ENCODE assay signal across 29 cellular contexts in genomic region chr11:131284041-131284440, GRCh38.
"Had no signal": no experiment of that assay in that cellular context is flagged by ENCODE, and none has a peak within 500 bp of the region (broad histone marks: within the 10 kb centered on the region; RNA-seq: fewer than 3 reads in every experiment).

No MANE protein-coding gene starts in this region.

- H3K9me3 ChIP-seq: adrenal gland, ascending aorta, breast epithelium, colonic mucosa had no signal

- DNase-seq: activated CD4-positive, alpha-beta memory T cell treated with anti-CD3 and anti-CD28 coated beads for 36 hours; activated CD4-positive, alpha-beta T cell treated with anti-CD3 and anti-CD28 coated beads for 36 hours; activated CD4-positive, alpha-beta T cell treated with anti-CD3 and anti-CD28 coated beads, Interleukin-2, amount 10 ng/mL, durations not matched to agents 24 days and 14 days; activated CD4-positive, CD25-positive, alpha-beta regulatory T cell; activated CD4-positive, CD25-positive, alpha-beta regulatory T cell treated with anti-CD3 and anti-CD28 coated beads, Interleukin-2, amount 50 U/mL, for 72 hours; activated CD8-positive, alpha-beta memory T cell treated with anti-CD3 and anti-CD28 coated beads, Interleukin-2, amount 10 ng/mL, durations not matched to agents 7 days and 5 days; activated CD8-positive, alpha-beta memory T cell treated with anti-CD3 and anti-CD28 coated beads, Interleukin-2, amount 50 U/mL, for 4 hours; activated CD8-positive, alpha-beta T cell treated with anti-CD3 and anti-CD28 coated beads, Interleukin-2, amount 10 ng/mL, durations not matched to agents 7 days and 5 days; activated effector memory CD4-positive, alpha-beta T cell treated with anti-CD3 and anti-CD28 coated beads, Interleukin-2, amount 50 U/mL, for 16 hours; activated naive CD4-positive, alpha-beta T cell treated with anti-CD3 and anti-CD28 coated beads for 36 hours; activated naive CD8-positive, alpha-beta T cell treated with anti-CD3 and anti-CD28 coated beads for 36 hours; activated naive CD8-positive, alpha-beta T cell treated with anti-CD3 and anti-CD28 coated beads, Interleukin-2, amount 50 U/mL, for 24 hours; activated T-cell treated with anti-CD3 and anti-CD28 coated beads, Interleukin-2, amount 50 U/mL, for 1 hour; activated T-cell treated with anti-CD3 and anti-CD28 coated beads, Interleukin-2, amount 50 U/mL, for 48 hours; adrenal gland; amygdala; central memory CD4-positive, alpha-beta T cell; cerebellar nuclear complex; colonic mucosa; effector CD8-positive, alpha-beta T cell; foreskin fibroblast; head of caudate nucleus; hippocampal formation; T-helper 9 cell; WERI-Rb-1 had no signal

- H3K36me3 ChIP-seq: adrenal gland, ascending aorta, breast epithelium, cardiac muscle cell, colonic mucosa, WERI-Rb-1 had no signal

- H3K4me1 ChIP-seq: adrenal gland, ascending aorta, breast epithelium, colonic mucosa had no signal

- H3K4me3 ChIP-seq: adrenal gland, ascending aorta, breast epithelium, cardiac muscle cell, colonic mucosa had no signal

- H3K27ac ChIP-seq: adrenal gland, ascending aorta, breast epithelium, cardiac muscle cell, colonic mucosa, WERI-Rb-1 had no signal

- H3K27me3 ChIP-seq: ascending aorta, breast epithelium, cardiac muscle cell, colonic mucosa had no signal

- ATAC-seq: activated CD4-positive, alpha-beta T cell treated with anti-CD3 and anti-CD28 coated beads for 36 hours; activated CD8-positive, alpha-beta memory T cell treated with anti-CD3 and anti-CD28 coated beads, Interleukin-2, amount 10 ng/mL, durations not matched to agents 7 days and 5 days; activated CD8-positive, alpha-beta T cell treated with anti-CD3 and anti-CD28 coated beads, Interleukin-2, amount 10 ng/mL, durations not matched to agents 7 days and 5 days; activated naive CD8-positive, alpha-beta T cell treated with anti-CD3 and anti-CD28 coated beads, Interleukin-2, amount 50 U/mL, for 24 hours; esophagus mucosa had no signal
